Comparison of ENCODE assay signal across 8 cellular contexts in the genomic region with DNA sequence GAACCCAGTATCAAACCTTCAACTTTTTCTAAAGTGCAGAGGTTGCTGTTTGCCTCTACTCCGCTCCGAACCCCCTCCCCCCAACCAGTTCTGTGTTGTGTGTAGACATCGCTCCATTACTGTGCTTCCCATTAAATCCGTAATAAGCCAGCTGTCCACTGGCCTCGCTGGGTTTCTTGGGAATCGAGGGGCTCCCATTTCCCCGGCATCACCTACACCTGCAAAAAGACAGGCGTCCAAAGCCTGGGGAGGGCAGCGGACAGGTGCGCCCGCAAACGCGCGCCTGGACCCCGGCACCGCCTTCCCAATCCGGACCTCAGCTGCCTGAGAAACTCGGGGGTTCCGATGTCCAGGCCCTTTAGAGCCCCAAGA. TPM values are rescaled to one million over a fixed set of nuclear protein-coding genes. Genes with fewer than 3 reads are reported as not detected.
A peak's percentile ranks its signal among the peaks of the same experiment; 100 is the strongest.
DNase-seq lines count a peak whose midpoint lies in the region; ATAC-seq and TF ChIP-seq lines count a peak whose summit lies in the region.

No MANE protein-coding gene starts in this region.

- peak overlapping the region; percentile 70 for H3K4me3 ChIP-seq in BJ (ENCODE audit: low read depth, low read length)
- H3K4me3 ChIP-seq in tibial artery, result peak overlapping the region; percentile 66 to 67

- CTCF ChIA-PET in BJ (lab: Yijun Ruan, JAX), result no interaction called here
- CTCF ChIA-PET in activated CD8-positive, alpha-beta T cell treated with anti-CD3 and anti-CD28 coated beads, Interleukin-2, amount 10 ng/mL, durations not matched to agents 7 days and 5 days (lab: Charles Lee), result interaction anchor here (1.8 kb wide), 1 partner anchor 229 kb away, joined by 5 read pairs; no protein-coding TSS in a partner anchor

- TF ChIP-seq CTCF in BJ (IDR thresholded peaks at IDR 0.05; ENCODE audit: insufficient read depth, low read depth, low read length) (no peak), tibial artery (IDR thresholded peaks at IDR 0.05) (no peak)

- H3K27me3 ChIP-seq in BJ (ENCODE audit: control insufficient read depth, insufficient read depth, low read length) (no peaks in the 10 kb centered on the region; the same call in 1 of the 2 replicates), tibial artery (no peaks in the 10 kb centered on the region)

- ATAC-seq in HG02884 (IDR thresholded peaks at IDR 0.05; ENCODE audit: unreplicated experiment) (peak; percentile 10), left colon (peak; percentile 1), HG03196 (IDR thresholded peaks at IDR 0.05; ENCODE audit: unreplicated experiment) (no peak), HG03025 (IDR thresholded peaks at IDR 0.05; ENCODE audit: low FRiP score, unreplicated experiment) (no peak)
- no peak for ATAC-seq in activated CD8-positive, alpha-beta T cell treated with anti-CD3 and anti-CD28 coated beads, Interleukin-2, amount 10 ng/mL, durations not matched to agents 7 days and 5 days

- DNase-seq in BJ (ENCODE audit: low read depth) (no peak), left colon (peak in 1 of 2 donors; percentile 9), tibial artery (no peak), NCI-H2107 (lab: John Stamatoyannopoulos, UW) (no peak)
- DNase-seq in activated CD8-positive, alpha-beta T cell treated with anti-CD3 and anti-CD28 coated beads, Interleukin-2, amount 10 ng/mL, durations not matched to agents 7 days and 5 days, result no peak

- H3K36me3 ChIP-seq in BJ (ENCODE audit: control insufficient read depth, insufficient read depth, low read length), result no peaks in the 10 kb centered on the region
- no peaks in the 10 kb centered on the region for H3K36me3 ChIP-seq in tibial artery

- H3K4me3 Mint-ChIP-seq in activated CD8-positive, alpha-beta T cell treated with anti-CD3 and anti-CD28 coated beads, Interleukin-2, amount 10 ng/mL, durations not matched to agents 7 days and 5 days, result peak overlapping the region; percentile 70

- POLR2A ChIA-PET in BJ (lab: Charles Lee), result no interaction called here
- POLR2A ChIA-PET in activated CD8-positive, alpha-beta T cell treated with anti-CD3 and anti-CD28 coated beads, Interleukin-2, amount 10 ng/mL, durations not matched to agents 7 days and 5 days (lab: Charles Lee), result no interaction called here

- no peaks in the 10 kb centered on the region for H3K9me3 Mint-ChIP-seq in activated CD8-positive, alpha-beta T cell treated with anti-CD3 and anti-CD28 coated beads, Interleukin-2, amount 10 ng/mL, durations not matched to agents 7 days and 5 days (ENCODE audit: insufficient read depth)

- H3K4me1 ChIP-seq in tibial artery, result peaks cover 0 to 14% (median 9%) of the 10 kb centered on the region in 4 donors

- no peaks in the 10 kb centered on the region for H3K9me3 ChIP-seq in tibial artery

- no peak overlapping the region for H3K27ac Mint-ChIP-seq in activated CD8-positive, alpha-beta T cell treated with anti-CD3 and anti-CD28 coated beads, Interleukin-2, amount 10 ng/mL, durations not matched to agents 7 days and 5 days

- peaks cover 17% of the 10 kb centered on the region for H3K4me1 Mint-ChIP-seq in activated CD8-positive, alpha-beta T cell treated with anti-CD3 and anti-CD28 coated beads, Interleukin-2, amount 10 ng/mL, durations not matched to agents 7 days and 5 days (ENCODE audit: low read depth)

- no peaks in the 10 kb centered on the region for H3K36me3 Mint-ChIP-seq in activated CD8-positive, alpha-beta T cell treated with anti-CD3 and anti-CD28 coated beads, Interleukin-2, amount 10 ng/mL, durations not matched to agents 7 days and 5 days (ENCODE audit: low read depth)

- H3K27ac ChIP-seq in tibial artery, result no peak overlapping the region

- intact Hi-C loops in left colon (cut with DNase I, micrococcal nuclease) (no loop called here), tibial artery (cut with DNase I; ENCODE audit: low total_unique reads) (no loop called here)

- H3K27me3 Mint-ChIP-seq in activated CD8-positive, alpha-beta T cell treated with anti-CD3 and anti-CD28 coated beads, Interleukin-2, amount 10 ng/mL, durations not matched to agents 7 days and 5 days (ENCODE audit: low read depth), result peaks cover 39% of the 10 kb centered on the region

RNA-seq across cellular contexts. Expression of gene RTKN2, which starts 0.6 kb away (rescaled TPM):
- polyA plus RNA-seq in BJ (2011; rRNA removed), result 1.5 and 3.1 TPM in 2 replicates
- polyA minus RNA-seq in BJ (2011; rRNA and poly(A)+ RNA removed), result 1.6 and 2.0 TPM in 2 replicates
- total RNA-seq in activated CD8-positive, alpha-beta T cell treated with anti-CD3 and anti-CD28 coated beads, Interleukin-2, amount 10 ng/mL, durations not matched to agents 7 days and 5 days, result 1 to 10 TPM; 2.2 to 2.6 TPM
- total RNA-seq in left colon, result 1 to 10 TPM; 1.1 to 2.5 TPM

Comparison
In these comparisons a context has a peak if more than half of its experiments do, and no peak if none do; other contexts are left out.
1. ATAC-seq: peak in HG02884 (single experiment) and left colon (single experiment); none in activated CD8-positive, alpha-beta T cell treated with anti-CD3 and anti-CD28 coated beads, Interleukin-2, amount 10 ng/mL, durations not matched to agents 7 days and 5 days (single experiment), HG03196 (single experiment) and HG03025 (single experiment).